1 cellular context compared by ENCODE assay signal in genomic region chr17:82753201-82753464, GRCh38.
TF ChIP-seq lines count a peak whose summit lies in the region.

No MANE protein-coding gene starts in this region.

TF ChIP-seq in GM23338, 12 proteins besides CTCF, POLR2A, EP300 and RAD21 (continued from another document):
- TF ChIP-seq ZNF462 (CRISPR knock-in tag; IDR thresholded peaks at IDR 0.05): no peak
